Comparison of ENCODE assay signal across 21 cellular contexts in genomic region chr17:13419676-13420075, GRCh38.
"Had no signal": no experiment of that assay in that cellular context is flagged by ENCODE, and none has a peak within 500 bp of the region (broad histone marks: within the 10 kb centered on the region; RNA-seq: fewer than 3 reads in every experiment).

No MANE protein-coding gene starts in this region.

- H2AFZ ChIP-seq: PC-9 had no signal

- H3K27ac ChIP-seq: coronary artery, PC-9 had no signal

- ATAC-seq: activated CD8-positive, alpha-beta T cell treated with anti-CD3 and anti-CD28 coated beads, Interleukin-2, amount 10 ng/mL, durations not matched to agents 7 days and 5 days; WTC11 had no signal

- DNase-seq: activated CD4-positive, alpha-beta T cell treated with anti-CD3 and anti-CD28 coated beads for 48 hours; activated CD4-positive, alpha-beta T cell treated with anti-CD3 and anti-CD28 coated beads, Interleukin-2, amount 50 U/mL, for 4 hours; activated CD4-positive, CD25-positive, alpha-beta regulatory T cell treated with anti-CD3 and anti-CD28 coated beads, Interleukin-2, amount 50 U/mL, for 72 hours; activated CD8-positive, alpha-beta memory T cell treated with anti-CD3 and anti-CD28 coated beads, Interleukin-2, amount 50 U/mL, for 48 hours; activated CD8-positive, alpha-beta T cell treated with anti-CD3 and anti-CD28 coated beads, Interleukin-2, amount 10 ng/mL, durations not matched to agents 7 days and 5 days; activated T-cell treated with anti-CD3 and anti-CD28 coated beads, Interleukin-2, amount 50 U/mL, for 1 hour; aorta; central memory CD4-positive, alpha-beta T cell; NCI-H1092; NCI-H1417; NCI-H1930; NCI-H2171; NCI-H510A treated with DMSO at 0.1 percent for 48 hours; NCI-H69; PC-9; SHP77 treated with DMSO at 0.1 percent for 48 hours had no signal

- H3K4me2 ChIP-seq: PC-9 had no signal

- H3K27ac Mint-ChIP-seq: activated CD8-positive, alpha-beta T cell treated with anti-CD3 and anti-CD28 coated beads, Interleukin-2, amount 10 ng/mL, durations not matched to agents 7 days and 5 days; activated naive CD4-positive, alpha-beta T cell treated with anti-CD3 and anti-CD28 coated beads, Interleukin-2, amount 50 U/mL, for 24 hours; T-helper 1 cell treated with Interleukin-12 subunit alpha and Interleukin-12 subunit beta and Interleukin-4 antibody, amounts not matched to agents 30 μg/mL and 1 μg/mL, for 36 hours; WTC11 had no signal

- FAIRE-seq: bronchial epithelial cell had no signal

- H3K4me3 Mint-ChIP-seq: activated CD8-positive, alpha-beta T cell treated with anti-CD3 and anti-CD28 coated beads, Interleukin-2, amount 10 ng/mL, durations not matched to agents 7 days and 5 days; activated naive CD4-positive, alpha-beta T cell treated with anti-CD3 and anti-CD28 coated beads, Interleukin-2, amount 50 U/mL, for 24 hours; T-helper 1 cell treated with Interleukin-12 subunit alpha and Interleukin-12 subunit beta and Interleukin-4 antibody, amounts not matched to agents 30 μg/mL and 1 μg/mL, for 36 hours; WTC11 had no signal

- H3K36me3 Mint-ChIP-seq: activated naive CD4-positive, alpha-beta T cell treated with anti-CD3 and anti-CD28 coated beads, Interleukin-2, amount 50 U/mL, for 24 hours; WTC11 had no signal

- H3K4me3 ChIP-seq: coronary artery, PC-9 had no signal

- H3K4me1 Mint-ChIP-seq: activated naive CD4-positive, alpha-beta T cell treated with anti-CD3 and anti-CD28 coated beads, Interleukin-2, amount 50 U/mL, for 24 hours; WTC11 had no signal
